In the genomic region with DNA sequence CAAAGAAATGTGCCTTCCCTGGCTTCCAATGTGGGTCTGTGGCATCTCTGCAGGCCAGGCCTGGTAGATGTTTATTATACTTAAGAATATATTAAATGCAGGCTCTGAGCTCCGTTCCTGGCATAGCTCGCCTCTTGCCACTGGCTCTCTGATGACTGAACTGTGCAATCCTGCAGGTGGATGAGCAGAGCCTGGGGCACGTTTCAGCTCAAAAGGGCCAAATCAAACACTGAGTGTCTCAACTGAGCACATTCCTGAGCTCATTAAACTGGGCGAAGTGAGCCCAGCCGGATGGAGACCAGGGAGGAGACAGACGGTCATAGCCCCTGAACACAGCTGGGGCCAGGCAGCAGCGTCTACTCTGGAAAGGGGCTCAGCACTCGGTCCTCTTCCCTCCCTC, we compare ENCODE assay signal across 24 cellular contexts.
DNase-seq lines count a peak whose midpoint lies in the region; ATAC-seq, FAIRE-seq and TF ChIP-seq lines count a peak whose summit lies in the region.
"Had no signal": no experiment of that assay in that cellular context is flagged by ENCODE, and none has a peak within 500 bp of the region (broad histone marks: within the 10 kb centered on the region; RNA-seq: fewer than 3 reads in every experiment).

No MANE protein-coding gene starts in this region.

- H3K4me1 ChIP-seq in breast epithelium (no peaks in the 10 kb centered on the region), RWPE2 (ENCODE audit: insufficient read depth, poor library complexity, severe bottlenecking) (no peaks in the 10 kb centered on the region), neuronal stem cell (ENCODE audit: control insufficient read depth in 2 of 2, insufficient read depth in 1 of 2, low read depth in 1 of 2, low read length in 2 of 2) (peaks cover 0 to 10% of the 10 kb centered on the region in 2 donors), HepG2 (ENCODE audit: insufficient read depth, low read length) (no peaks in the 10 kb centered on the region)
- H3K4me1 ChIP-seq: BLaER1, Caco-2 had no signal

- H3K9ac ChIP-seq in neuronal stem cell (ENCODE audit: low read depth, low read length, poor library complexity) (no peak overlapping the region), HepG2 (ENCODE audit: insufficient read depth, low read depth, low read length) (no peak overlapping the region)
- H3K9ac ChIP-seq: BLaER1 had no signal

- peak; percentile 51; the same call in 2 of the 3 replicates for ATAC-seq in RWPE2 (ENCODE audit: low read depth)
- no peak; the same call in 2 of the 3 replicates for ATAC-seq in HepG2
- no peak for ATAC-seq in stimulated activated effector memory CD8-positive, alpha-beta T cell treated with anti-CD3 and anti-CD28 coated beads, Interleukin-12 subunit alpha, Interleukin-12 subunit beta, amount 100 ng/mL, for 72 hours
- ATAC-seq: CD8-positive, alpha-beta T cell; GM23338; HCT116 had no signal

- H3K27ac ChIP-seq in breast epithelium (no peak overlapping the region), RWPE2 (ENCODE audit: poor library complexity, severe bottlenecking) (no peak overlapping the region), neuronal stem cell (replicated peaks; ENCODE audit: low read length) (no peak overlapping the region), HepG2 (ENCODE audit: extremely low read length, insufficient read depth, low read length) (no peak overlapping the region)
- H3K27ac ChIP-seq: 22Rv1, BLaER1, C4-2B had no signal

- peaks cover 0 to 17% of the 10 kb centered on the region in 2 donors for H3K27me3 ChIP-seq in breast epithelium
- peaks cover 47% of the 10 kb centered on the region for H3K27me3 ChIP-seq in RWPE2 (ENCODE audit: insufficient read depth, poor library complexity, severe bottlenecking)
- H3K27me3 ChIP-seq in neuronal stem cell (ENCODE audit: control insufficient read depth in 3 of 3, insufficient read depth in 3 of 3, low read depth in 1 of 3, low read length in 3 of 3), result peaks cover 0 to 4% (median 1%) of the 10 kb centered on the region in 3 experiments
- H3K27me3 ChIP-seq in HepG2 (ENCODE audit: control insufficient read depth in 1 of 2, insufficient read depth in 2 of 2, low read length in 2 of 2), result peaks cover 1 to 24% of the 10 kb centered on the region in 2 experiments; a peak in 2 of 5 replicates

- no peak overlapping the region for H2BK15ac ChIP-seq in neuronal stem cell (ENCODE audit: low read length)

- no peaks in the 10 kb centered on the region for H3K36me3 Mint-ChIP-seq in stimulated activated effector memory CD8-positive, alpha-beta T cell treated with anti-CD3 and anti-CD28 coated beads, Interleukin-12 subunit alpha, Interleukin-12 subunit beta, amount 100 ng/mL, for 72 hours
- H3K36me3 Mint-ChIP-seq: CD4-positive, CD25-positive, alpha-beta regulatory T cell; CD8-positive, alpha-beta T cell had no signal

- no peaks in the 10 kb centered on the region for H4K20me1 ChIP-seq in HepG2 (ENCODE audit: insufficient read depth, low read length)
- H4K20me1 ChIP-seq: BLaER1 had no signal

- DNase-seq in T47D (ENCODE audit: low read depth in 1 of 2, low spot score in 1 of 2), result peak; percentile 41 to 91
- no peak for DNase-seq in breast epithelium (ENCODE audit: low spot score in 2 of 2)
- DNase-seq in RWPE2 (ENCODE audit: low spot score), result no peak
- no peak for DNase-seq in neuronal stem cell (ENCODE audit: low spot score)
- DNase-seq in HepG2 (ENCODE audit: low spot score), result no peak
- no peak for DNase-seq in stimulated activated effector memory CD8-positive, alpha-beta T cell treated with anti-CD3 and anti-CD28 coated beads, Interleukin-12 subunit alpha, Interleukin-12 subunit beta, amount 100 ng/mL, for 72 hours (ENCODE audit: low spot score in 2 of 2)
- DNase-seq in stimulated activated naive CD4-positive, alpha-beta T cell treated with Interleukin-2 at 50 U/mL for 16 hours (lab: John Stamatoyannopoulos, UW), result no peak
- DNase-seq: Caco-2; CD4-positive, CD25-positive, alpha-beta regulatory T cell; CD8-positive, alpha-beta T cell; DMS153; DND-41; EL; GF-D8; H9 had no signal

- BruUV-seq in HepG2 (replicated peaks; lab: Mats Ljungman, UMichigan), result no TSS peak

- no peak for TF ChIP-seq CTCF in breast epithelium (IDR thresholded peaks at IDR 0.05)
- no peak for TF ChIP-seq CTCF in RWPE2 (IDR thresholded peaks at IDR 0.05; ENCODE audit: poor library complexity, severe bottlenecking)
- no peak for TF ChIP-seq CTCF in HepG2 (CRISPR knock-in tag; IDR thresholded peaks at IDR 0.05)

- peak overlapping the region; percentile 5 for H3K18ac ChIP-seq in neuronal stem cell (ENCODE audit: low read length)

- H3K4ac ChIP-seq in neuronal stem cell (ENCODE audit: low read length), result no peak overlapping the region

- no peak overlapping the region for H4K91ac ChIP-seq in neuronal stem cell (ENCODE audit: low read depth, low read length, poor library complexity)

- H3K79me2 ChIP-seq in HepG2 (ENCODE audit: insufficient read depth, low read length), result no peaks in the 10 kb centered on the region

- H2AFZ ChIP-seq in neuronal stem cell (ENCODE audit: low read length) (no peak overlapping the region), HepG2 (ENCODE audit: low read length) (no peak overlapping the region)
- H2AFZ ChIP-seq: GM23338 had no signal

- H2BK5ac ChIP-seq in neuronal stem cell (ENCODE audit: low read length), result no peak overlapping the region

- H3K23ac ChIP-seq in neuronal stem cell (ENCODE audit: low read depth, low read length, poor library complexity), result peak overlapping the region; percentile 11

- POLR2A ChIA-PET in HepG2 (lab: Yijun Ruan, JAX), result no interaction called here

- H3K4me2 ChIP-seq in neuronal stem cell (ENCODE audit: insufficient read depth, low read length, poor library complexity, severe bottlenecking) (no peak overlapping the region), HepG2 (ENCODE audit: low read depth, low read length) (no peak overlapping the region)
- H3K4me2 ChIP-seq: BLaER1, GM23338 had no signal

- in situ Hi-C loops in T47D (cut with HindIII; ENCODE audit: low pct_unique_long_range_greater_than_20kb, low sequenced_read_pairs) (no loop called here), HepG2 (cut with HindIII; ENCODE audit: extremely low pct_ligation_motif_present, low pct_unique_long_range_greater_than_20kb) (no loop called here)

- no peak for TF ChIP-seq EP300 in HepG2 (IDR thresholded peaks at IDR 0.05; ENCODE audit: low read depth in 2 of 2, low read length in 2 of 2)
- no peak for TF ChIP-seq EP300 in HepG2 (CRISPR knock-in tag; IDR thresholded peaks at IDR 0.05; ENCODE audit: borderline replicate concordance)

- no peaks in the 10 kb centered on the region for H3K4me1 Mint-ChIP-seq in stimulated activated effector memory CD8-positive, alpha-beta T cell treated with anti-CD3 and anti-CD28 coated beads, Interleukin-12 subunit alpha, Interleukin-12 subunit beta, amount 100 ng/mL, for 72 hours
- H3K4me1 Mint-ChIP-seq: B cell; CD4-positive, CD25-positive, alpha-beta regulatory T cell had no signal

- no peak for TF ChIP-seq RAD21 in HepG2 (CRISPR knock-in tag; IDR thresholded peaks at IDR 0.05)

- H3K4me3 Mint-ChIP-seq in stimulated activated effector memory CD8-positive, alpha-beta T cell treated with anti-CD3 and anti-CD28 coated beads, Interleukin-12 subunit alpha, Interleukin-12 subunit beta, amount 100 ng/mL, for 72 hours, result no peak overlapping the region
- H3K4me3 Mint-ChIP-seq: B cell; CD4-positive, CD25-positive, alpha-beta regulatory T cell; CD8-positive, alpha-beta T cell; GM23338; H9 had no signal

- FAIRE-seq in HepG2 (lab: Jason Lieb, UNC), result no peak
- FAIRE-seq: A204.1, GM12891, GM18507 had no signal

- no peak overlapping the region for H2BK120ac ChIP-seq in neuronal stem cell (ENCODE audit: low read depth, low read length)

- no peaks in the 10 kb centered on the region for H3K79me1 ChIP-seq in neuronal stem cell (ENCODE audit: low read depth, low read length)

- intact Hi-C loops in breast epithelium (cut with DNase I; ENCODE audit: low total_unique reads), result no loop called here
- intact Hi-C loops in HepG2 (cut with micrococcal nuclease; ENCODE audit: unreplicated experiment), result no loop called here

- no peak overlapping the region for H4K8ac ChIP-seq in neuronal stem cell (ENCODE audit: low read depth, low read length)

- H3K14ac ChIP-seq in neuronal stem cell (ENCODE audit: low read length), result no peak overlapping the region

- H3K27ac Mint-ChIP-seq in stimulated activated effector memory CD8-positive, alpha-beta T cell treated with anti-CD3 and anti-CD28 coated beads, Interleukin-12 subunit alpha, Interleukin-12 subunit beta, amount 100 ng/mL, for 72 hours, result no peak overlapping the region
- H3K27ac Mint-ChIP-seq: B cell; CD4-positive, CD25-positive, alpha-beta regulatory T cell; CD8-positive, alpha-beta T cell; GM23338; H9 had no signal

- H3K9me3 ChIP-seq in breast epithelium (no peaks in the 10 kb centered on the region), RWPE2 (ENCODE audit: severe bottlenecking) (no peaks in the 10 kb centered on the region), neuronal stem cell (replicated peaks in 1 of 2; ENCODE audit: control insufficient read depth in 2 of 2, insufficient read depth in 1 of 2, low read depth in 1 of 2, low read length in 2 of 2) (no peaks in the 10 kb centered on the region), HepG2 (ENCODE audit: low read length) (no peaks in the 10 kb centered on the region)
- H3K9me3 ChIP-seq: BLaER1, Caco-2 had no signal

- no peak overlapping the region for H3K4me3 ChIP-seq in breast epithelium
- no peak overlapping the region for H3K4me3 ChIP-seq in RWPE2 (ENCODE audit: severe bottlenecking)
- H3K4me3 ChIP-seq in neuronal stem cell (ENCODE audit: low read length in 2 of 2), result no peak overlapping the region
- H3K4me3 ChIP-seq in HepG2 (replicated peaks in 1 of 3; ENCODE audit: insufficient read depth in 1 of 3, low read depth in 2 of 3, low read length in 3 of 3), result no peak overlapping the region
- H3K4me3 ChIP-seq: BLaER1, GM23338 had no signal

- H2AK5ac ChIP-seq in neuronal stem cell (ENCODE audit: low read depth, low read length), result no peak overlapping the region

- CTCF ChIA-PET in HepG2 (lab: Yijun Ruan, JAX; ENCODE audit: low intra/inter-chr PET ratio, low total read pairs), result no interaction called here

- H3K36me3 ChIP-seq in breast epithelium, result no peaks in the 10 kb centered on the region
- no peaks in the 10 kb centered on the region for H3K36me3 ChIP-seq in RWPE2 (ENCODE audit: low read depth)
- no peaks in the 10 kb centered on the region for H3K36me3 ChIP-seq in neuronal stem cell (replicated peaks in 1 of 2; ENCODE audit: control insufficient read depth in 2 of 2, insufficient read depth in 2 of 2, low read length in 2 of 2)
- no peaks in the 10 kb centered on the region for H3K36me3 ChIP-seq in HepG2 (replicated peaks in 1 of 2; ENCODE audit: control insufficient read depth in 1 of 2, insufficient read depth in 2 of 2, low read length in 2 of 2)
- H3K36me3 ChIP-seq: BLaER1 had no signal

- TF ChIP-seq POLR2A in breast epithelium (IDR thresholded peaks at IDR 0.05) (no peak), HepG2 (IDR thresholded peaks at IDR 0.05; ENCODE audit: insufficient read depth in 1 of 2, low read depth in 2 of 2, low read length in 2 of 2) (no peak)

- H3K9me3 Mint-ChIP-seq in stimulated activated effector memory CD8-positive, alpha-beta T cell treated with anti-CD3 and anti-CD28 coated beads, Interleukin-12 subunit alpha, Interleukin-12 subunit beta, amount 100 ng/mL, for 72 hours, result no peaks in the 10 kb centered on the region
- H3K9me3 Mint-ChIP-seq: CD4-positive, CD25-positive, alpha-beta regulatory T cell; CD8-positive, alpha-beta T cell; GM23338; H9 had no signal

- WGBS in neuronal stem cell (ENCODE audit: extremely low coverage in 2 of 2, insufficient read length in 2 of 2, insufficient replicate concordance in 1 of 2), 2 donors, result no CpG with 5 or more reads among the region's 8 CpGs
- WGBS in HepG2 (ENCODE audit: low lambda C conversion rate), result no CpG with 5 or more reads among the region's 8 CpGs

- no peak overlapping the region for H2BK12ac ChIP-seq in neuronal stem cell (ENCODE audit: low read length)

Comparison
In these comparisons a context has a peak if more than half of its experiments do, and no peak if none do; other contexts are left out.
1. DNase-seq: peak in T47D (2 of 2); none in breast epithelium (0 of 2), RWPE2 (single experiment), neuronal stem cell (single experiment), HepG2 (single experiment), stimulated activated effector memory CD8-positive, alpha-beta T cell treated with anti-CD3 and anti-CD28 coated beads, Interleukin-12 subunit alpha, Interleukin-12 subunit beta, amount 100 ng/mL, for 72 hours (0 of 2) and stimulated activated naive CD4-positive, alpha-beta T cell treated with Interleukin-2 at 50 U/mL for 16 hours (single experiment).